ENCODE assay signal across 21 cellular contexts in genomic region chr6:43493833-43494232, GRCh38. TPM values are rescaled to one million over a fixed set of nuclear protein-coding genes. Genes with fewer than 3 reads are reported as not detected.
DNase-seq lines count a peak whose midpoint lies in the region; ATAC-seq and TF ChIP-seq lines count a peak whose summit lies in the region.
"Had no signal": no experiment of that assay in that cellular context is flagged by ENCODE, and none has a peak within 500 bp of the region (broad histone marks: within the 10 kb centered on the region; RNA-seq: fewer than 3 reads in every experiment).

No MANE protein-coding gene starts in this region.

- TF ChIP-seq CTCF in natural killer cell (IDR thresholded peaks at IDR 0.05) = no peak
- no peak for TF ChIP-seq CTCF in right lobe of liver (IDR thresholded peaks at IDR 0.05)

- intact Hi-C loops in natural killer cell (cut with micrococcal nuclease) = no loop called here
- intact Hi-C loops in right lobe of liver (cut with DNase I) = no loop called here

- no peak for ATAC-seq in natural killer cell
- no peak for ATAC-seq in natural killer cell treated with Interleukin-12 subunit alpha and Interleukin-12 subunit beta and Interleukin-15 and Interleukin-18, amount 100 ng/mL, for 72 hours
- peak; percentile 47 to 82 (median 78) for ATAC-seq in right lobe of liver
- ATAC-seq in GM19395 (IDR thresholded peaks at IDR 0.05; ENCODE audit: unreplicated experiment) = no peak
- ATAC-seq: GM23338, left cardiac atrium, sciatic nerve had no signal

- no peaks in the 10 kb centered on the region for H3K9me3 Mint-ChIP-seq in natural killer cell
- H3K9me3 Mint-ChIP-seq in natural killer cell treated with Interleukin-12 subunit alpha and Interleukin-12 subunit beta and Interleukin-15 and Interleukin-18, amount 100 ng/mL, for 72 hours = no peaks in the 10 kb centered on the region
- H3K9me3 Mint-ChIP-seq: GM23338; stimulated activated naive CD8-positive, alpha-beta T cell treated with anti-CD3 and anti-CD28 coated beads, Interleukin-15, Interleukin-2, amounts not matched to agents 100 ng/mL and 50 ng/mL, for 24 hours had no signal

- DNase-seq in natural killer cell (no peak), right lobe of liver (peak in 1 of 3 donors; percentile 67), hepatic stellate cell (ENCODE audit: low spot score) (no peak), NCI-H1436 treated with DMSO at 0.1 percent for 48 hours (lab: John Stamatoyannopoulos, UW) (no peak), SIG-M5 (lab: John Stamatoyannopoulos, UW) (no peak)
- DNase-seq in natural killer cell treated with Interleukin-12 subunit alpha and Interleukin-12 subunit beta and Interleukin-15 and Interleukin-18, amount 100 ng/mL, for 72 hours (ENCODE audit: low spot score) = no peak
- DNase-seq: activated CD8-positive, alpha-beta memory T cell treated with anti-CD3 and anti-CD28 coated beads for 24 hours; KBM-7; left cardiac atrium; MV-4-11; NCI-H1930; NCI-H446; RPMI8226; stimulated activated CD4-positive, alpha-beta T cell treated with anti-CD3 and anti-CD28 coated beads, Interleukin-1b, Interleukin-23, amount 100 ng/mL, for 48 hours; WERI-Rb-1 had no signal

- H3K36me3 ChIP-seq in right lobe of liver = peaks cover 0 to 5% (median 0%) of the 10 kb centered on the region in 4 donors

- 46% methylated on average over 5 of the region's 7 CpGs for WGBS in right lobe of liver (ENCODE audit: insufficient coverage, low coverage, low lambda C conversion rate, missing lambda C conversion rate)

- H3K4me3 Mint-ChIP-seq in natural killer cell = peak overlapping the region; percentile 31
- no peak overlapping the region for H3K4me3 Mint-ChIP-seq in natural killer cell treated with Interleukin-12 subunit alpha and Interleukin-12 subunit beta and Interleukin-15 and Interleukin-18, amount 100 ng/mL, for 72 hours
- H3K4me3 Mint-ChIP-seq: GM23338; stimulated activated naive CD8-positive, alpha-beta T cell treated with anti-CD3 and anti-CD28 coated beads, Interleukin-15, Interleukin-2, amounts not matched to agents 100 ng/mL and 50 ng/mL, for 24 hours had no signal

- no peak for TF ChIP-seq POLR2A in right lobe of liver (IDR thresholded peaks at IDR 0.05)

- no peaks in the 10 kb centered on the region for H3K9me3 ChIP-seq in right lobe of liver

- no peaks in the 10 kb centered on the region for H3K27me3 ChIP-seq in right lobe of liver

- peaks cover 0 to 12% (median 5%) of the 10 kb centered on the region in 4 donors for H3K4me1 ChIP-seq in right lobe of liver

- H3K36me3 Mint-ChIP-seq in natural killer cell = no peaks in the 10 kb centered on the region
- no peaks in the 10 kb centered on the region for H3K36me3 Mint-ChIP-seq in natural killer cell treated with Interleukin-12 subunit alpha and Interleukin-12 subunit beta and Interleukin-15 and Interleukin-18, amount 100 ng/mL, for 72 hours

- peak overlapping the region in 1 of 2 donors; percentile 47 for H3K27ac Mint-ChIP-seq in natural killer cell
- no peak overlapping the region for H3K27ac Mint-ChIP-seq in natural killer cell treated with Interleukin-12 subunit alpha and Interleukin-12 subunit beta and Interleukin-15 and Interleukin-18, amount 100 ng/mL, for 72 hours
- H3K27ac Mint-ChIP-seq: GM23338; stimulated activated naive CD8-positive, alpha-beta T cell treated with anti-CD3 and anti-CD28 coated beads, Interleukin-15, Interleukin-2, amounts not matched to agents 100 ng/mL and 50 ng/mL, for 24 hours had no signal

- H3K27me3 Mint-ChIP-seq in natural killer cell (ENCODE audit: low read depth in 2 of 2) = no peaks in the 10 kb centered on the region
- H3K27me3 Mint-ChIP-seq in natural killer cell treated with Interleukin-12 subunit alpha and Interleukin-12 subunit beta and Interleukin-15 and Interleukin-18, amount 100 ng/mL, for 72 hours = no peaks in the 10 kb centered on the region
- H3K27me3 Mint-ChIP-seq: stimulated activated naive CD8-positive, alpha-beta T cell treated with anti-CD3 and anti-CD28 coated beads, Interleukin-15, Interleukin-2, amounts not matched to agents 100 ng/mL and 50 ng/mL, for 24 hours had no signal

- no peak overlapping the region for H3K4me3 ChIP-seq in right lobe of liver
- H3K4me3 ChIP-seq: GM23338 had no signal

- H3K4me1 Mint-ChIP-seq in natural killer cell = peaks cover 20 to 29% of the 10 kb centered on the region in 2 donors
- H3K4me1 Mint-ChIP-seq in natural killer cell treated with Interleukin-12 subunit alpha and Interleukin-12 subunit beta and Interleukin-15 and Interleukin-18, amount 100 ng/mL, for 72 hours (ENCODE audit: low read depth in 2 of 2) = peaks cover 22 to 29% of the 10 kb centered on the region in 2 donors

- H3K27ac ChIP-seq in cingulate gyrus (ENCODE audit: low read depth, low read length) (peak overlapping the region; percentile 97), right lobe of liver (no peak overlapping the region)
- H3K27ac ChIP-seq: HL-60, WERI-Rb-1 had no signal

RNA-seq across cellular contexts. Expression of gene LRRC73, which starts 16.3 kb away (rescaled TPM):
- under 1 TPM; 0.24 to 0.68 (median 0.45) TPM for total RNA-seq in natural killer cell
- under 1 TPM; 0.36 to 0.39 TPM for total RNA-seq in natural killer cell treated with Interleukin-12 subunit alpha and Interleukin-12 subunit beta and Interleukin-15 and Interleukin-18, amount 100 ng/mL, for 72 hours
- under 1 TPM in 5 of 6 experiments, not detected in 1; 0.12 to 0.43 (median 0.26) TPM for total RNA-seq in right lobe of liver

RNA-seq across cellular contexts. Expression of gene TJAP1, which starts 16.5 kb away (rescaled TPM):
- 10 to 100 TPM; 26.7 to 33.8 (median 29.9) TPM for total RNA-seq in natural killer cell
- 10 to 100 TPM; 44.6 to 80.4 TPM for total RNA-seq in natural killer cell treated with Interleukin-12 subunit alpha and Interleukin-12 subunit beta and Interleukin-15 and Interleukin-18, amount 100 ng/mL, for 72 hours
- 10 to 100 TPM in 5 of 6 experiments, 1 to 10 TPM in 1; 9.2 to 16.0 (median 12.9) TPM for total RNA-seq in right lobe of liver

RNA-seq across cellular contexts. Expression of gene YIPF3, which starts 22.9 kb away (rescaled TPM):
- total RNA-seq in natural killer cell (10 to 100 TPM; 59.3 to 78.4 (median 70.0) TPM), right lobe of liver (10 to 100 TPM; 58.9 to 70.0 (median 62.7) TPM)
- 10 to 100 TPM; 53.8 to 69.9 TPM for total RNA-seq in natural killer cell treated with Interleukin-12 subunit alpha and Interleukin-12 subunit beta and Interleukin-15 and Interleukin-18, amount 100 ng/mL, for 72 hours

RNA-seq across cellular contexts. Expression of gene POLR1C, which starts 23.1 kb away (rescaled TPM):
- 10 to 100 TPM; 22.3 to 29.3 (median 25.8) TPM for total RNA-seq in natural killer cell
- 10 to 100 TPM; 46.9 to 61.5 TPM for total RNA-seq in natural killer cell treated with Interleukin-12 subunit alpha and Interleukin-12 subunit beta and Interleukin-15 and Interleukin-18, amount 100 ng/mL, for 72 hours
- total RNA-seq in right lobe of liver = 10 to 100 TPM; 12.2 to 17.7 (median 14.1) TPM

RNA-seq across cellular contexts. Expression of gene DLK2, which starts 38.5 kb away (rescaled TPM):
- total RNA-seq in natural killer cell (not detected), right lobe of liver (under 1 TPM in 1 of 6 experiments, not detected in 5; 0.13 TPM)
- total RNA-seq in natural killer cell treated with Interleukin-12 subunit alpha and Interleukin-12 subunit beta and Interleukin-15 and Interleukin-18, amount 100 ng/mL, for 72 hours = under 1 TPM in 1 of 2 donors, not detected in 1; 0.14 TPM

Comparison
In these comparisons a context has a peak if more than half of its experiments do, and no peak if none do; other contexts are left out.
1. ATAC-seq: peak in right lobe of liver (4 of 4); none in natural killer cell (0 of 3), natural killer cell treated with Interleukin-12 subunit alpha and Interleukin-12 subunit beta and Interleukin-15 and Interleukin-18, amount 100 ng/mL, for 72 hours (0 of 2) and GM19395 (single experiment).